Comparison of ENCODE assay signal across 6 cellular contexts in genomic region chr12:72549184-72549583, GRCh38.
"Had no signal": no experiment of that assay in that cellular context is flagged by ENCODE, and none has a peak within 500 bp of the region (broad histone marks: within the 10 kb centered on the region; RNA-seq: fewer than 3 reads in every experiment).

No MANE protein-coding gene starts in this region.

- H3K27ac Mint-ChIP-seq: IgD-negative memory B cell had no signal

- H3K27me3 Mint-ChIP-seq: IgD-negative memory B cell had no signal

- H3K27ac ChIP-seq: HL-60 had no signal

- H3K36me3 Mint-ChIP-seq: IgD-negative memory B cell had no signal

- H3K4me3 Mint-ChIP-seq: IgD-negative memory B cell had no signal

- H3K4me3 ChIP-seq: K562 had no signal

- ATAC-seq: HepG2, K562 had no signal

- DNase-seq: IMR-90, KBM-7 had no signal
